Comparison of ENCODE assay signal across 1 cellular context in genomic region chr3:172029425-172030128, GRCh38.
TF ChIP-seq lines count a peak whose summit lies in the region.

No MANE protein-coding gene starts in this region.

TF ChIP-seq in GM23338, 12 proteins besides CTCF, POLR2A, EP300 and RAD21 (continued from another document):
- TF ChIP-seq ZNF462 (CRISPR knock-in tag; IDR thresholded peaks at IDR 0.05) (no peak), STAT1 (IDR thresholded peaks at IDR 0.05; ENCODE audit: unreplicated experiment) (no peak)
TF ChIP-seq in GM23338: peak in this region for 0.
